Comparison of ENCODE assay signal across 1 cellular context in the genomic region with DNA sequence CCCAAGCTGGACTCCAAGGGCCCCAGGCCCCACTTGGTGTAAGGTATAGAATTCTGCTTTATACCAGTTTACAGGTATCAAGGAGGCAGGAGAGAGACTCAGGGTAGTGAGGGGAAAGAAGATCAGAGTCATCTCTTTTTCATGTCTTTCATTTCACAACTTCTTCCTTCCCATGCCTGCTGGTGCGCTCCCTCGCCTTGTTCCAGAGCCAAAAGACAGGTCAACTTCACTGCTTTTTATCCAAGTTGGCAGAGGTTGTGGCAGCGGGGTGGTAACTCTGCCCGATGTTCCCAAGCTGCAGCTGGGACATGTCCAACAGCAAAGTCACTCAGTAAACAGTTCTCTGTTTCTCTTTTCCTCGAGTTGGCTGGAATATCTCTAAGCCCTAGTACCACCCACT.
TF ChIP-seq lines count a peak whose summit lies in the region.

No MANE protein-coding gene starts in this region.

TF ChIP-seq in A549, 52 proteins besides CTCF, POLR2A, EP300 and RAD21 (continued from another document):
- TF ChIP-seq MYC (IDR thresholded peaks at IDR 0.05; ENCODE audit: borderline replicate concordance, low read length) (no peak), CEBPB (IDR thresholded peaks at IDR 0.05) (no peak), ZFP36 (IDR thresholded peaks at IDR 0.05; ENCODE audit: borderline replicate concordance, partially characterized antibody) (no peak), ZC3H11A (IDR thresholded peaks at IDR 0.05) (no peak), ESRRA (IDR thresholded peaks at IDR 0.05; ENCODE audit: borderline replicate concordance, low read length) (no peak), ELK1 (IDR thresholded peaks at IDR 0.05; ENCODE audit: low read depth, low read length) (no peak), RARB (CRISPR knock-in tag; IDR thresholded peaks at IDR 0.05) (no peak), HEYL (CRISPR knock-in tag; IDR thresholded peaks at IDR 0.05) (no peak), SMC3 (IDR thresholded peaks at IDR 0.05) (no peak)
- TF ChIP-seq, protein P1, sequence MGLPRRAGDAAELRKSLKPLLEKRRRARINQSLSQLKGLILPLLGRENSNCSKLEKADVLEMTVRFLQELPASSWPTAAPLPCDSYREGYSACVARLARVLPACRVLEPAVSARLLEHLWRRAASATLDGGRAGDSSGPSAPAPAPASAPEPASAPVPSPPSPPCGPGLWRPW (IDR thresholded peaks at IDR 0.05): no peak
